ENCODE assay signal across 24 cellular contexts in genomic region chr2:177616731-177617130, GRCh38.
"Had no signal": no experiment of that assay in that cellular context is flagged by ENCODE, and none has a peak within 500 bp of the region (broad histone marks: within the 10 kb centered on the region; RNA-seq: fewer than 3 reads in every experiment).

No MANE protein-coding gene starts in this region.

- H3K9me3 ChIP-seq: pancreas, prostate gland, right atrium auricular region, sigmoid colon, stomach, thyroid gland, upper lobe of left lung had no signal

- H3K27ac ChIP-seq: dorsolateral prefrontal cortex, pancreas, prostate gland, right atrium auricular region, sigmoid colon, stomach, thyroid gland, upper lobe of left lung had no signal

- ATAC-seq: left lobe of liver; naive thymus-derived CD4-positive, alpha-beta T cell; pancreas; stimulated activated effector memory CD8-positive, alpha-beta T cell treated with anti-CD3 and anti-CD28 coated beads, Interleukin-12 subunit alpha, Interleukin-12 subunit beta, amount 100 ng/mL, for 72 hours had no signal

- H3K4me3 ChIP-seq: dorsolateral prefrontal cortex, lung, pancreas, prostate gland, right atrium auricular region, sigmoid colon, stomach, thyroid gland, upper lobe of left lung had no signal

- DNase-seq: caudate nucleus; cerebellar nuclear complex; cortex of kidney; dorsolateral prefrontal cortex; effector CD4-positive, alpha-beta T cell; head of caudate nucleus; kidney; mesenchymal stem cell; midbrain; naive thymus-derived CD4-positive, alpha-beta T cell; occipital lobe; pancreas; sigmoid colon; stimulated activated CD4-positive, alpha-beta T cell treated with anti-CD3 and anti-CD28 coated beads, Interleukin-2, amount 100 ng/mL, for 24 hours; stimulated activated CD4-positive, alpha-beta T cell treated with anti-CD3 and anti-CD28 coated beads, Interleukin-4, amount 100 ng/mL, for 24 hours; stimulated activated naive CD4-positive, alpha-beta T cell treated with Interleukin-2 at 50 U/mL for 16 hours; stomach; thyroid gland; upper lobe of left lung had no signal

- H3K27me3 ChIP-seq: dorsolateral prefrontal cortex, pancreas, right atrium auricular region, sigmoid colon, stomach, thyroid gland, upper lobe of left lung had no signal

- H3K36me3 ChIP-seq: pancreas, prostate gland, right atrium auricular region, sigmoid colon, stomach, thyroid gland, upper lobe of left lung had no signal

- H3K4me3 Mint-ChIP-seq: stimulated activated effector memory CD8-positive, alpha-beta T cell treated with anti-CD3 and anti-CD28 coated beads, Interleukin-12 subunit alpha, Interleukin-12 subunit beta, amount 100 ng/mL, for 72 hours had no signal

- H3K4me1 ChIP-seq: pancreas, prostate gland had no signal

- H3K9me3 Mint-ChIP-seq: stimulated activated effector memory CD8-positive, alpha-beta T cell treated with anti-CD3 and anti-CD28 coated beads, Interleukin-12 subunit alpha, Interleukin-12 subunit beta, amount 100 ng/mL, for 72 hours had no signal
